Comparison of ENCODE assay signal across 8 cellular contexts in genomic region chr21:39386194-39386593, GRCh38. TPM values are rescaled to one million over a fixed set of nuclear protein-coding genes. Genes with fewer than 3 reads are reported as not detected.
DNase-seq lines count a peak whose midpoint lies in the region; ATAC-seq and TF ChIP-seq lines count a peak whose summit lies in the region.

No MANE protein-coding gene starts in this region.

- WGBS in ovary, 3 donors = 59 to 64% (median 61%) methylated on average over 13 of the region's 13 CpGs

- H3K4me1 ChIP-seq in SJSA1 (replicated peaks) = peaks cover 31% of the 10 kb centered on the region
- peaks cover 3% of the 10 kb centered on the region for H3K4me1 ChIP-seq in ovary (ENCODE audit: insufficient read depth)

- H3K27ac ChIP-seq in SJSA1 (no peak overlapping the region), ovary (peak overlapping the region in 1 of 2 donors; percentile 67)

- intact Hi-C loops in ovary (cut with DNase I) = loop anchor here in 3 of 4 donors (5.0 to 10.0 kb wide), 4 partner anchors 39 to 201 kb away; partner anchors contain the start of genes BRWD1 (in 2 of the 3), HMGN1 (in 2 of the 3) and PSMG1 (in 1 of the 3)

- no peak for ATAC-seq in HG03439 (IDR thresholded peaks at IDR 0.05; ENCODE audit: unreplicated experiment)

- no peak for TF ChIP-seq EP300 in ovary (IDR thresholded peaks at IDR 0.05)

- peak; percentile 44 for DNase-seq in GM10248 (ENCODE audit: extremely low spot score)
- DNase-seq in SJSA1 (ENCODE audit: low read depth in 1 of 2, low spot score in 2 of 2) = no peak
- no peak for DNase-seq in epithelial cell of proximal tubule (ENCODE audit: low read depth)
- peak; percentile 42 to 65 (median 60) for DNase-seq in ovary
- DNase-seq in COLO829 (ENCODE audit: low spot score) = no peak
- DNase-seq in GF-D8 (lab: John Stamatoyannopoulos, UW) = no peak
- no peak for DNase-seq in activated CD4-positive, alpha-beta T cell treated with anti-CD3 and anti-CD28 coated beads for 1 hour

- H3K36me3 ChIP-seq in SJSA1 (0 out of 2 replicates have a peak, but pooled peaks cover 6% of the 10 kb centered on the region), ovary (no peaks in the 10 kb centered on the region)

- TF ChIP-seq CTCF in GM10248 (IDR thresholded peaks at IDR 0.05; ENCODE audit: control extremely low read depth, extremely low read depth, low read depth, missing control alignments) (no peak), epithelial cell of proximal tubule (conservative IDR thresholded peaks at IDR 0.05; ENCODE audit: low read depth, low read length) (no peak), ovary (IDR thresholded peaks at IDR 0.05) (no peak)

- H3K27me3 ChIP-seq in SJSA1 (replicated peaks) (no peaks in the 10 kb centered on the region), ovary (no peaks in the 10 kb centered on the region)

- POLR2A ChIA-PET in GM10248 (lab: Yijun Ruan, JAX) = no interaction called here

- H3K4me3 ChIP-seq in SJSA1 (peak overlapping the region; percentile 27), epithelial cell of proximal tubule (ENCODE audit: low read depth, low read length) (peak overlapping the region; percentile 44), ovary (peak overlapping the region; percentile 32)

- CTCF ChIA-PET in GM10248 (lab: Yijun Ruan, JAX) = interaction anchor here (1.1 to 1.6 kb wide), 3 partner anchors 12 to 69 kb away, joined by 3 read pairs; no protein-coding TSS in a partner anchor

- TF ChIP-seq POLR2A in ovary (IDR thresholded peaks at IDR 0.05) = no peak

- H3K9me3 ChIP-seq in SJSA1 (replicated peaks) (no peaks in the 10 kb centered on the region), ovary (no peaks in the 10 kb centered on the region)

RNA-seq across cellular contexts. Expression of gene HMGN1, which starts 37.3 kb away (rescaled TPM):
- total RNA-seq in SJSA1 (2014; rRNA removed; shearing (Covaris generic)) = 446 and 461 TPM in 2 replicates
- total RNA-seq in epithelial cell of proximal tubule = 376 and 475 TPM in 2 replicates
- total RNA-seq in ovary = 100 to 1,000 TPM in 6 of 7 donors, 10 to 100 TPM in 1; 70.2 to 209 (median 145) TPM
- polyA plus RNA-seq in ovary = 100 to 1,000 TPM; 105 to 201 TPM

RNA-seq across cellular contexts. Expression of gene LCA5L, which starts 59.4 kb away (rescaled TPM):
- total RNA-seq in SJSA1 (2014; rRNA removed; shearing (Covaris generic)) = 1.0 TPM in 1 of 2 replicates, not detected in the other
- 0.23 and 0.65 TPM in 2 replicates for total RNA-seq in epithelial cell of proximal tubule
- total RNA-seq in ovary = 10 to 100 TPM in 1 of 7 donors, 1 to 10 TPM in 4, under 1 TPM in 2; 0.76 to 11.8 (median 1.2) TPM
- polyA plus RNA-seq in ovary = 1 to 10 TPM; 1.2 to 2.1 TPM

Comparison
In these comparisons a context has a peak if more than half of its experiments do, and no peak if none do; other contexts are left out.
1. DNase-seq: peak in GM10248 (single experiment) and ovary (5 of 5); none in SJSA1 (0 of 2), epithelial cell of proximal tubule (single experiment), COLO829 (single experiment), GF-D8 (single experiment) and activated CD4-positive, alpha-beta T cell treated with anti-CD3 and anti-CD28 coated beads for 1 hour (single experiment).
2. Peak in every context shown above with its lines, with median percentiles within 50 percentile points of each other: H3K4me3 ChIP-seq.